In the genomic region with DNA sequence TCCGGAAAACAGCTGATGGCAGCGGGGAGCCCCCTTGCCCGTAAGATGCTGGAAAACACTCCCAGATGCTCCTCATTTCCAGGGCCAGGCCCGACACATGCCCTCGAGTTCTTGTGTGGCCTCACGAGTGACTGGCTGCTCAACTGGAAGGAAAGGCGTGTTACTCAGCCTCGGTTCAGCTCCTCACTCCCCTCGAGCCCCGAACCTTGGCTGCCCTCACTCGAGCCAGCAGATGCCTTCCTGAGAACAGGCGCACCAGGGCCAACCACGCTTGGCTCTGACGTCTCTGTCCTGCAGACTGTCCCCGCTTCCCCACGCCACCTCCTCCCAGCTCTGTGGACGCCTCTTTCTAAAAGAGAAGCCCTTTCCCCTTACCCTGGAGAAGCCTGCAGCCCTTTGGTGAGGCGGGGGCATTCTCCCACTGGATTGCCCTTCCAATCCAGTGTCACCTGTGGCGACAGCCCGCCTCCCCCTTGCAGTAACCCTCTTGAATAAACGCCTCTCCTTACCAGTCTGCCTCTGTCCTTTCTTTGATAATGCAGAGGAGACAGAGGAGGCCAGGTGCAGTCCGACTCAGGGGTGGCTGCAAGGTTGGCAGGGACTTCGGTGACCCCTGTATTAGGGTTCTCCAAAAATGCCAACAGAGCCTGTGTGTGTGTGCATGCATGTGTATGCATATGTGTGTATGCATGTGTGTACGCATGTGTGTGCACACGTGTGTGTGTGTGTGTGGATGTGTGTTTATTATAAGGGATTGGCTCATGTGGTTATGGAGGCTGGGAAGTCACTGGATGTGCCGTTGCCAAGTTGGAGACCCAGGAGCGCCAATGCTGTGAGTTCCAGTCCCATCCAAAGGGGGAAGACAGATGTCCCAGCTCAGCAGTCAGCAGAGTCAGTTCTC, we compare ENCODE assay signal across 20 cellular contexts.
"Had no signal": no experiment of that assay in that cellular context is flagged by ENCODE, and none has a peak within 500 bp of the region (broad histone marks: within the 10 kb centered on the region; RNA-seq: fewer than 3 reads in every experiment).

No MANE protein-coding gene starts in this region.

- H3K36me3 Mint-ChIP-seq: immature natural killer cell, T-cell had no signal

- ATAC-seq: activated CD8-positive, alpha-beta T cell treated with anti-CD3 and anti-CD28 coated beads for 36 hours; activated naive CD8-positive, alpha-beta T cell treated with anti-CD3 and anti-CD28 coated beads, Interleukin-2, amount 50 U/mL, for 24 hours; left colon; T-cell had no signal

- H3K36me3 ChIP-seq: brain microvascular endothelial cell, esophagus muscularis mucosa, ovary had no signal

- H3K9me3 Mint-ChIP-seq: activated B cell treated with CpG ODN at 0.5 μM for 24 hours; activated CD8-positive, alpha-beta T cell treated with anti-CD3 and anti-CD28 coated beads for 36 hours; activated naive CD8-positive, alpha-beta T cell treated with anti-CD3 and anti-CD28 coated beads, Interleukin-2, amount 50 U/mL, for 24 hours; activated T-cell treated with anti-CD3 and anti-CD28 coated beads, Interleukin-2, amount 50 U/mL, for 24 hours; activated T-helper 2 cell treated with anti-CD3 and anti-CD28 coated beads, Interferon-gamma antibody, Interleukin-2, Interleukin-4, amounts not matched to agents 10 μg/mL and 5 μg/mL and 100 μg/mL, durations not matched to agents 14 hours and 24 hours and 36 hours; T-cell had no signal

- H3K4me3 ChIP-seq: esophagus muscularis mucosa, ovary had no signal

- H3K27me3 ChIP-seq: brain microvascular endothelial cell, ovary had no signal

- DNase-seq: activated B cell treated with CpG ODN at 0.5 μM for 24 hours; activated CD4-positive, alpha-beta T cell treated with anti-CD3 and anti-CD28 coated beads for 48 hours; activated CD8-positive, alpha-beta T cell treated with anti-CD3 and anti-CD28 coated beads for 36 hours; activated naive CD4-positive, alpha-beta T cell treated with Interleukin-2 at 50 U/mL for 16 hours; activated naive CD8-positive, alpha-beta T cell treated with anti-CD3 and anti-CD28 coated beads, Interleukin-2, amount 50 U/mL, for 24 hours; activated T-cell treated with anti-CD3 and anti-CD28 coated beads, Interleukin-2, amount 50 U/mL, for 24 hours; anterior cingulate cortex; brain microvascular endothelial cell; effector CD8-positive, alpha-beta T cell; immature natural killer cell; left colon; midbrain; stimulated activated CD4-positive, alpha-beta T cell treated with anti-CD3 and anti-CD28 coated beads, Interleukin-12 subunit alpha, Interleukin-12 subunit beta, amount 100 ng/mL, for 4 hours; stimulated activated CD4-positive, alpha-beta T cell treated with anti-CD3 and anti-CD28 coated beads, Interleukin-1b, Interleukin-23, amount 100 ng/mL, for 48 hours; stimulated activated CD8-positive, alpha-beta memory T cell treated with anti-CD3 and anti-CD28 coated beads, Interleukin-4, amount 100 ng/mL, for 48 hours; stimulated activated naive CD4-positive, alpha-beta T cell; T-cell had no signal

- H3K4me3 Mint-ChIP-seq: activated B cell treated with CpG ODN at 0.5 μM for 24 hours; activated CD8-positive, alpha-beta T cell treated with anti-CD3 and anti-CD28 coated beads for 36 hours; activated naive CD8-positive, alpha-beta T cell treated with anti-CD3 and anti-CD28 coated beads, Interleukin-2, amount 50 U/mL, for 24 hours; activated T-cell treated with anti-CD3 and anti-CD28 coated beads, Interleukin-2, amount 50 U/mL, for 24 hours; immature natural killer cell; T-cell had no signal

- H3K27me3 Mint-ChIP-seq: activated B cell treated with CpG ODN at 0.5 μM for 24 hours; activated CD8-positive, alpha-beta T cell treated with anti-CD3 and anti-CD28 coated beads for 36 hours; activated naive CD8-positive, alpha-beta T cell treated with anti-CD3 and anti-CD28 coated beads, Interleukin-2, amount 50 U/mL, for 24 hours; activated T-cell treated with anti-CD3 and anti-CD28 coated beads, Interleukin-2, amount 50 U/mL, for 24 hours had no signal

- H3K27ac ChIP-seq: brain microvascular endothelial cell, esophagus muscularis mucosa, ovary had no signal

- H3K9me3 ChIP-seq: esophagus muscularis mucosa, ovary had no signal

- H3K27ac Mint-ChIP-seq: activated B cell treated with CpG ODN at 0.5 μM for 24 hours; activated CD8-positive, alpha-beta T cell treated with anti-CD3 and anti-CD28 coated beads for 36 hours; activated naive CD8-positive, alpha-beta T cell treated with anti-CD3 and anti-CD28 coated beads, Interleukin-2, amount 50 U/mL, for 24 hours; activated T-helper 2 cell treated with anti-CD3 and anti-CD28 coated beads, Interferon-gamma antibody, Interleukin-2, Interleukin-4, amounts not matched to agents 10 μg/mL and 5 μg/mL and 100 μg/mL, durations not matched to agents 14 hours and 24 hours and 36 hours; immature natural killer cell; T-cell had no signal

- H3K4me1 Mint-ChIP-seq: activated B cell treated with CpG ODN at 0.5 μM for 24 hours; activated naive CD8-positive, alpha-beta T cell treated with anti-CD3 and anti-CD28 coated beads, Interleukin-2, amount 50 U/mL, for 24 hours had no signal
